ENCODE assay signal across 10 cellular contexts in genomic region chr17:78241277-78242023, GRCh38. TPM values are rescaled to one million over a fixed set of nuclear protein-coding genes. Genes with fewer than 3 reads are reported as not detected.
DNase-seq lines count a peak whose midpoint lies in the region; ATAC-seq and TF ChIP-seq lines count a peak whose summit lies in the region.
"Had no signal": no experiment of that assay in that cellular context is flagged by ENCODE, and none has a peak within 500 bp of the region (broad histone marks: within the 10 kb centered on the region; RNA-seq: fewer than 3 reads in every experiment).

No MANE protein-coding gene starts in this region.

- no peak for DNase-seq in Right ventricle myocardium superior
- no peak for DNase-seq in left ventricle myocardium inferior
- DNase-seq in RPMI8226, result peak; percentile 17
- peak in 1 of 2 donors; percentile 17 for DNase-seq in foreskin keratinocyte
- DNase-seq in superior temporal gyrus (ENCODE audit: extremely low spot score), result peak; percentile 97
- no peak for DNase-seq in tibial nerve (ENCODE audit: low spot score in 2 of 2)
- DNase-seq in HPDE6-E6E7 (ENCODE audit: extremely low spot score), result no peak

- TF ChIP-seq POLR2A in tibial nerve (IDR thresholded peaks at IDR 0.05), result no peak

- no peak overlapping the region for H3K4me3 ChIP-seq in left ventricle myocardium inferior
- no peak overlapping the region for H3K4me3 ChIP-seq in tibial nerve
- H3K4me3 ChIP-seq: Peyer's patch had no signal

- no peak overlapping the region for H3K27ac ChIP-seq in left ventricle myocardium inferior (replicated peaks)
- H3K27ac ChIP-seq in foreskin keratinocyte, result no peak overlapping the region
- no peak overlapping the region for H3K27ac ChIP-seq in tibial nerve

- H3K4me1 ChIP-seq in left ventricle myocardium inferior (no peaks in the 10 kb centered on the region), foreskin keratinocyte (no peaks in the 10 kb centered on the region), tibial nerve (no peaks in the 10 kb centered on the region)
- H3K4me1 ChIP-seq: Peyer's patch had no signal

- intact Hi-C loops in Right ventricle myocardium superior (cut with DNase I), result no loop called here
- intact Hi-C loops in left ventricle myocardium inferior (cut with micrococcal nuclease), result no loop called here

- TF ChIP-seq EP300 in tibial nerve (IDR thresholded peaks at IDR 0.05), result no peak

- no peaks in the 10 kb centered on the region for H3K27me3 ChIP-seq in left ventricle myocardium inferior (ENCODE audit: low read depth)
- H3K27me3 ChIP-seq in foreskin keratinocyte, result no peaks in the 10 kb centered on the region
- no peaks in the 10 kb centered on the region for H3K27me3 ChIP-seq in tibial nerve
- H3K27me3 ChIP-seq: Peyer's patch had no signal

- 82% methylated on average over 12 of the region's 13 CpGs for WGBS in tibial nerve, 2 donors

- TF ChIP-seq CTCF in left ventricle myocardium inferior (IDR thresholded peaks at IDR 0.05; ENCODE audit: borderline replicate concordance) (no peak), foreskin keratinocyte (conservative IDR thresholded peaks at IDR 0.05) (no peak), tibial nerve (IDR thresholded peaks at IDR 0.05) (no peak)

- no peaks in the 10 kb centered on the region for H3K36me3 ChIP-seq in left ventricle myocardium inferior
- H3K36me3 ChIP-seq in tibial nerve, result no peaks in the 10 kb centered on the region
- H3K36me3 ChIP-seq: Peyer's patch had no signal

- H3K9me3 ChIP-seq in left ventricle myocardium inferior (replicated peaks) (no peaks in the 10 kb centered on the region), tibial nerve (peaks cover 0 to 5% (median 0%) of the 10 kb centered on the region in 4 donors)
- H3K9me3 ChIP-seq: Peyer's patch had no signal

- peak; percentile 25 for ATAC-seq in Right ventricle myocardium superior (ENCODE audit: poor library complexity)
- ATAC-seq in foreskin keratinocyte, result peak; percentile 31
- ATAC-seq in GM18867 (IDR thresholded peaks at IDR 0.05; ENCODE audit: unreplicated experiment), result no peak

RNA-seq across cellular contexts. Expression of gene TMEM235, which starts 10.0 kb away (rescaled TPM):
- total RNA-seq in Right ventricle myocardium superior (not detected), left ventricle myocardium inferior (not detected), foreskin keratinocyte (not detected in 2 replicates), tibial nerve (not detected)
- not detected in 2 replicates for polyA plus RNA-seq in foreskin keratinocyte
- total RNA-seq: glomerular endothelial cell, Peyer's patch had no signal

RNA-seq across cellular contexts. Expression of gene BIRC5, which starts 27.4 kb away (rescaled TPM):
- total RNA-seq in Right ventricle myocardium superior (1.7 TPM), left ventricle myocardium inferior (0.69 TPM), foreskin keratinocyte (54.7 and 69.5 TPM in 2 replicates), tibial nerve (1 to 10 TPM in 1 of 4 donors, under 1 TPM in 2, not detected in 1; 0.87 to 8.7 (median 0.98) TPM)
- 52.8 and 67.9 TPM in 2 replicates for polyA plus RNA-seq in foreskin keratinocyte

RNA-seq across cellular contexts. Expression of gene AFMID, which starts 54.3 kb away (rescaled TPM):
- total RNA-seq in Right ventricle myocardium superior (32.7 TPM), left ventricle myocardium inferior (22.5 TPM), foreskin keratinocyte (15.0 and 18.9 TPM in 2 replicates), tibial nerve (10 to 100 TPM; 29.7 to 40.6 (median 37.7) TPM)
- 19.7 and 20.8 TPM in 2 replicates for polyA plus RNA-seq in foreskin keratinocyte

RNA-seq across cellular contexts. Expression of gene TK1, which starts 54.6 kb away (rescaled TPM):
- total RNA-seq in Right ventricle myocardium superior (2.6 TPM), left ventricle myocardium inferior (1.8 TPM), foreskin keratinocyte (80.9 and 109 TPM in 2 replicates), tibial nerve (1 to 10 TPM; 1.0 to 6.6 (median 1.6) TPM)
- 169 and 180 TPM in 2 replicates for polyA plus RNA-seq in foreskin keratinocyte

Comparison
In these comparisons a context has a peak if more than half of its experiments do, and no peak if none do; other contexts are left out.
1. DNase-seq: peak in RPMI8226 (single experiment) and superior temporal gyrus (single experiment); none in Right ventricle myocardium superior (single experiment), left ventricle myocardium inferior (single experiment), tibial nerve (0 of 2) and HPDE6-E6E7 (single experiment).